Comparison of ENCODE assay signal across 9 cellular contexts in genomic region chr16:20383106-20384029, GRCh38. TPM values are rescaled to one million over a fixed set of nuclear protein-coding genes. Genes with fewer than 3 reads are reported as not detected.
DNase-seq lines count a peak whose midpoint lies in the region; ATAC-seq and TF ChIP-seq lines count a peak whose summit lies in the region.
"Had no signal": no experiment of that assay in that cellular context is flagged by ENCODE, and none has a peak within 500 bp of the region (broad histone marks: within the 10 kb centered on the region; RNA-seq: fewer than 3 reads in every experiment).

No MANE protein-coding gene starts in this region.

- no peak overlapping the region for H3K4me3 Mint-ChIP-seq in T-helper 2 cell treated with Interferon-gamma antibody and Interleukin-4, amounts not matched to agents 5 μg/mL and 100 μg/mL, for 36 hours

- no peaks in the 10 kb centered on the region for H3K4me1 ChIP-seq in breast epithelium

- no peak overlapping the region for H3K4me3 ChIP-seq in breast epithelium

- intact Hi-C loops in breast epithelium (cut with DNase I; ENCODE audit: low total_unique reads) = no loop called here

- H3K27ac ChIP-seq in breast epithelium = no peak overlapping the region

- H3K4me1 Mint-ChIP-seq in T-helper 2 cell treated with Interferon-gamma antibody and Interleukin-4, amounts not matched to agents 5 μg/mL and 100 μg/mL, for 36 hours (ENCODE audit: low read depth) = no peaks in the 10 kb centered on the region

- DNase-seq in Ammon's horn (ENCODE audit: low spot score) (peak; percentile 79), GM20000 (ENCODE audit: low spot score) (peak; percentile 61), NCI-H187 treated with DMSO at 0.1 percent for 48 hours (lab: John Stamatoyannopoulos, UW) (peak; percentile 45), breast epithelium (ENCODE audit: low spot score in 2 of 2) (peak in 1 of 2 donors; percentile 22), iris pigment epithelial cell (ENCODE audit: low read depth) (peak; percentile 70)
- peak; percentile 28 for DNase-seq in T-helper 2 cell treated with Interferon-gamma antibody and Interleukin-4, amounts not matched to agents 5 μg/mL and 100 μg/mL, for 36 hours (ENCODE audit: low spot score)
- DNase-seq in stimulated activated CD4-positive, alpha-beta T cell treated with anti-CD3 and anti-CD28 coated beads, Interleukin-1b, Interleukin-23, amount 100 ng/mL, for 4 hours (ENCODE audit: low read depth in 2 of 2) = peak; percentile 8 to 16

- peaks cover 0 to 5% of the 10 kb centered on the region in 2 donors for H3K27me3 ChIP-seq in breast epithelium

- peaks cover 2% of the 10 kb centered on the region for H3K27me3 Mint-ChIP-seq in T-helper 2 cell treated with Interferon-gamma antibody and Interleukin-4, amounts not matched to agents 5 μg/mL and 100 μg/mL, for 36 hours (ENCODE audit: low read depth)

- no peaks in the 10 kb centered on the region for H3K9me3 Mint-ChIP-seq in T-helper 2 cell treated with Interferon-gamma antibody and Interleukin-4, amounts not matched to agents 5 μg/mL and 100 μg/mL, for 36 hours

- H3K36me3 Mint-ChIP-seq in T-helper 2 cell treated with Interferon-gamma antibody and Interleukin-4, amounts not matched to agents 5 μg/mL and 100 μg/mL, for 36 hours (ENCODE audit: low read depth) = no peaks in the 10 kb centered on the region

- no peak for TF ChIP-seq POLR2A in breast epithelium (IDR thresholded peaks at IDR 0.05)

- ATAC-seq in GM21825 (IDR thresholded peaks at IDR 0.05; ENCODE audit: unreplicated experiment) = no peak

- no peaks in the 10 kb centered on the region for H3K9me3 ChIP-seq in breast epithelium

- H3K36me3 ChIP-seq in breast epithelium = no peaks in the 10 kb centered on the region

- TF ChIP-seq CTCF in GM20000 (IDR thresholded peaks at IDR 0.05; ENCODE audit: extremely low read depth, missing control alignments) (peak; percentile 68), breast epithelium (IDR thresholded peaks at IDR 0.05) (peak; percentile 26 to 77 (median 51))

- H3K27ac Mint-ChIP-seq in T-helper 2 cell treated with Interferon-gamma antibody and Interleukin-4, amounts not matched to agents 5 μg/mL and 100 μg/mL, for 36 hours = no peak overlapping the region

RNA-seq across cellular contexts. Expression of gene PDILT, which starts 21.2 kb away (rescaled TPM):
- not detected for total RNA-seq in breast epithelium
- total RNA-seq: skeletal muscle tissue had no signal

RNA-seq across cellular contexts. Expression of gene ACSM5, which starts 26.0 kb away (rescaled TPM):
- total RNA-seq in breast epithelium = 10 to 100 TPM in 1 of 3 donors, 1 to 10 TPM in 2; 4.5 to 61.0 (median 8.8) TPM

RNA-seq across cellular contexts. Expression of gene UMOD, which starts 30.9 kb away (rescaled TPM):
- not detected for total RNA-seq in breast epithelium
- total RNA-seq: skeletal muscle tissue had no signal

RNA-seq across cellular contexts. Expression of gene GP2, which starts 56.1 kb away (rescaled TPM):
- 1 to 10 TPM in 2 of 3 donors, not detected in 1; 1.3 to 1.9 TPM for total RNA-seq in breast epithelium
- total RNA-seq: skeletal muscle tissue had no signal
